11 cellular contexts compared by ENCODE assay signal in genomic region chr12:3293446-3294161, GRCh38.
A peak's percentile ranks its signal among the peaks of the same experiment; 100 is the strongest.
DNase-seq lines count a peak whose midpoint lies in the region; ATAC-seq and TF ChIP-seq lines count a peak whose summit lies in the region.
"Had no signal": no experiment of that assay in that cellular context is flagged by ENCODE, and none has a peak within 500 bp of the region (broad histone marks: within the 10 kb centered on the region; RNA-seq: fewer than 3 reads in every experiment).

No MANE protein-coding gene starts in this region.

- no peak overlapping the region for H3K27ac Mint-ChIP-seq in chondrocyte (ENCODE audit: unreplicated experiment)
- no peak overlapping the region for H3K27ac Mint-ChIP-seq in activated T-helper 1 cell treated with anti-CD3 and anti-CD28 coated beads, Interleukin-12 subunit alpha, Interleukin-12 subunit beta, Interleukin-2, Interleukin-4 antibody, amounts not matched to agents 30 ng/mL and 10 ng/mL and 1 ng/mL, durations not matched to agents 14 hours and 24 hours and 36 hours
- no peak overlapping the region for H3K27ac Mint-ChIP-seq in natural killer cell treated with Interleukin-12 subunit alpha and Interleukin-12 subunit beta and Interleukin-15 and Interleukin-18, amount 100 ng/mL, for 72 hours
- H3K27ac Mint-ChIP-seq: activated naive CD8-positive, alpha-beta T cell had no signal

- intact Hi-C loops in activated T-helper 1 cell treated with anti-CD3 and anti-CD28 coated beads, Interleukin-12 subunit alpha, Interleukin-12 subunit beta, Interleukin-2, Interleukin-4 antibody, amounts not matched to agents 30 ng/mL and 10 ng/mL and 1 ng/mL, durations not matched to agents 14 hours and 24 hours and 36 hours (cut with micrococcal nuclease) = no loop called here

- H3K27me3 Mint-ChIP-seq in chondrocyte (ENCODE audit: low read depth) = no peaks in the 10 kb centered on the region
- peaks cover 5% of the 10 kb centered on the region for H3K27me3 Mint-ChIP-seq in activated T-helper 1 cell treated with anti-CD3 and anti-CD28 coated beads, Interleukin-12 subunit alpha, Interleukin-12 subunit beta, Interleukin-2, Interleukin-4 antibody, amounts not matched to agents 30 ng/mL and 10 ng/mL and 1 ng/mL, durations not matched to agents 14 hours and 24 hours and 36 hours (ENCODE audit: insufficient read depth)
- no peaks in the 10 kb centered on the region for H3K27me3 Mint-ChIP-seq in natural killer cell treated with Interleukin-12 subunit alpha and Interleukin-12 subunit beta and Interleukin-15 and Interleukin-18, amount 100 ng/mL, for 72 hours

- peaks cover 5% of the 10 kb centered on the region for H3K4me1 Mint-ChIP-seq in chondrocyte (ENCODE audit: low read depth)
- no peaks in the 10 kb centered on the region for H3K4me1 Mint-ChIP-seq in activated T-helper 1 cell treated with anti-CD3 and anti-CD28 coated beads, Interleukin-12 subunit alpha, Interleukin-12 subunit beta, Interleukin-2, Interleukin-4 antibody, amounts not matched to agents 30 ng/mL and 10 ng/mL and 1 ng/mL, durations not matched to agents 14 hours and 24 hours and 36 hours (ENCODE audit: low read depth)
- no peaks in the 10 kb centered on the region for H3K4me1 Mint-ChIP-seq in natural killer cell treated with Interleukin-12 subunit alpha and Interleukin-12 subunit beta and Interleukin-15 and Interleukin-18, amount 100 ng/mL, for 72 hours (ENCODE audit: low read depth in 2 of 2)

- no peaks in the 10 kb centered on the region for H3K36me3 Mint-ChIP-seq in chondrocyte (ENCODE audit: low read depth)
- H3K36me3 Mint-ChIP-seq in activated T-helper 1 cell treated with anti-CD3 and anti-CD28 coated beads, Interleukin-12 subunit alpha, Interleukin-12 subunit beta, Interleukin-2, Interleukin-4 antibody, amounts not matched to agents 30 ng/mL and 10 ng/mL and 1 ng/mL, durations not matched to agents 14 hours and 24 hours and 36 hours (ENCODE audit: low read depth) = no peaks in the 10 kb centered on the region
- no peaks in the 10 kb centered on the region for H3K36me3 Mint-ChIP-seq in natural killer cell treated with Interleukin-12 subunit alpha and Interleukin-12 subunit beta and Interleukin-15 and Interleukin-18, amount 100 ng/mL, for 72 hours
- H3K36me3 Mint-ChIP-seq: activated naive CD8-positive, alpha-beta T cell; neural progenitor cell had no signal

- H3K4me3 Mint-ChIP-seq in chondrocyte (ENCODE audit: unreplicated experiment) = no peak overlapping the region
- no peak overlapping the region for H3K4me3 Mint-ChIP-seq in activated T-helper 1 cell treated with anti-CD3 and anti-CD28 coated beads, Interleukin-12 subunit alpha, Interleukin-12 subunit beta, Interleukin-2, Interleukin-4 antibody, amounts not matched to agents 30 ng/mL and 10 ng/mL and 1 ng/mL, durations not matched to agents 14 hours and 24 hours and 36 hours
- H3K4me3 Mint-ChIP-seq in natural killer cell treated with Interleukin-12 subunit alpha and Interleukin-12 subunit beta and Interleukin-15 and Interleukin-18, amount 100 ng/mL, for 72 hours = no peak overlapping the region
- H3K4me3 Mint-ChIP-seq: activated naive CD8-positive, alpha-beta T cell; neural progenitor cell had no signal

- TF ChIP-seq CTCF in chondrocyte (IDR thresholded peaks at IDR 0.05) = peak; percentile 22

- no peaks in the 10 kb centered on the region for H3K9me3 Mint-ChIP-seq in chondrocyte (ENCODE audit: low read depth)
- H3K9me3 Mint-ChIP-seq in activated T-helper 1 cell treated with anti-CD3 and anti-CD28 coated beads, Interleukin-12 subunit alpha, Interleukin-12 subunit beta, Interleukin-2, Interleukin-4 antibody, amounts not matched to agents 30 ng/mL and 10 ng/mL and 1 ng/mL, durations not matched to agents 14 hours and 24 hours and 36 hours = no peaks in the 10 kb centered on the region
- no peaks in the 10 kb centered on the region for H3K9me3 Mint-ChIP-seq in natural killer cell treated with Interleukin-12 subunit alpha and Interleukin-12 subunit beta and Interleukin-15 and Interleukin-18, amount 100 ng/mL, for 72 hours
- H3K9me3 Mint-ChIP-seq: neural progenitor cell had no signal

- ATAC-seq in natural killer cell treated with Interleukin-12 subunit alpha and Interleukin-12 subunit beta and Interleukin-15 and Interleukin-18, amount 100 ng/mL, for 72 hours = no peak
- no peak for ATAC-seq in GM19455 (IDR thresholded peaks at IDR 0.05; ENCODE audit: unreplicated experiment)

- peak; percentile 41 for DNase-seq in DMS79 treated with DMSO at 0.1 percent for 48 hours (lab: John Stamatoyannopoulos, UW)
- DNase-seq in LHCN-M2 (ENCODE audit: low read depth) = peak; percentile 23
- DNase-seq in chondrocyte (ENCODE audit: low spot score) = no peak
- DNase-seq in kidney tubule cell (ENCODE audit: low spot score) = peak; percentile 82
- no peak for DNase-seq in activated T-helper 1 cell treated with anti-CD3 and anti-CD28 coated beads, Interleukin-12 subunit alpha, Interleukin-12 subunit beta, Interleukin-2, Interleukin-4 antibody, amounts not matched to agents 30 ng/mL and 10 ng/mL and 1 ng/mL, durations not matched to agents 14 hours and 24 hours and 36 hours (ENCODE audit: low spot score)
- DNase-seq in natural killer cell treated with Interleukin-12 subunit alpha and Interleukin-12 subunit beta and Interleukin-15 and Interleukin-18, amount 100 ng/mL, for 72 hours (ENCODE audit: low spot score) = no peak
- DNase-seq: small intestine, tibial artery had no signal

Comparison
In these comparisons a context has a peak if more than half of its experiments do, and no peak if none do; other contexts are left out.
1. DNase-seq: peak in DMS79 treated with DMSO at 0.1 percent for 48 hours (single experiment), LHCN-M2 (single experiment) and kidney tubule cell (single experiment); none in chondrocyte (single experiment), activated T-helper 1 cell treated with anti-CD3 and anti-CD28 coated beads, Interleukin-12 subunit alpha, Interleukin-12 subunit beta, Interleukin-2, Interleukin-4 antibody, amounts not matched to agents 30 ng/mL and 10 ng/mL and 1 ng/mL, durations not matched to agents 14 hours and 24 hours and 36 hours (single experiment) and natural killer cell treated with Interleukin-12 subunit alpha and Interleukin-12 subunit beta and Interleukin-15 and Interleukin-18, amount 100 ng/mL, for 72 hours (single experiment).